Comparison of ENCODE assay signal across 32 cellular contexts in genomic region chr7:159057647-159058046, GRCh38.
"Had no signal": no experiment of that assay in that cellular context is flagged by ENCODE, and none has a peak within 500 bp of the region (broad histone marks: within the 10 kb centered on the region; RNA-seq: fewer than 3 reads in every experiment).

No MANE protein-coding gene starts in this region.

- H3K4me1 ChIP-seq: adrenal gland, body of pancreas, breast epithelium had no signal

- H3K36me3 ChIP-seq: adrenal gland, brain microvascular endothelial cell, breast epithelium had no signal

- DNase-seq: activated B cell treated with CpG ODN at 0.5 μM for 24 hours; activated CD4-positive, alpha-beta memory T cell treated with anti-CD3 and anti-CD28 coated beads for 36 hours; activated CD4-positive, alpha-beta T cell treated with anti-CD3 and anti-CD28 coated beads for 4 hours; activated CD4-positive, alpha-beta T cell treated with anti-CD3 and anti-CD28 coated beads, Interleukin-2, amount 10 ng/mL, durations not matched to agents 24 days and 14 days; activated CD4-positive, alpha-beta T cell treated with anti-CD3 and anti-CD28 coated beads, Interleukin-2, amount 50 U/mL, for 1 hour; activated CD4-positive, alpha-beta T cell treated with anti-CD3 and anti-CD28 coated beads, Interleukin-2, amount 50 U/mL, for 4 hours; activated CD4-positive, CD25-positive, alpha-beta regulatory T cell treated with anti-CD3 and anti-CD28 coated beads, Interleukin-2, amount 50 U/mL, for 72 hours; activated CD8-positive, alpha-beta memory T cell treated with anti-CD3 and anti-CD28 coated beads, Interleukin-2, amount 50 U/mL, for 4 hours; activated CD8-positive, alpha-beta T cell treated with anti-CD3 and anti-CD28 coated beads for 36 hours; activated effector memory CD4-positive, alpha-beta T cell treated with anti-CD3 and anti-CD28 coated beads, Interleukin-2, amount 50 U/mL, for 16 hours; activated gamma-delta T cell treated with Interleukin-2 at 50 U/mL for 16 hours; activated naive CD4-positive, alpha-beta T cell; activated naive CD4-positive, alpha-beta T cell treated with anti-CD3 and anti-CD28 coated beads for 36 hours; activated naive CD4-positive, alpha-beta T cell treated with anti-CD3 and anti-CD28 coated beads, Interleukin-2, amount 50 U/mL, for 16 hours; activated naive CD8-positive, alpha-beta T cell treated with anti-CD3 and anti-CD28 coated beads for 36 hours; activated T-cell treated with anti-CD3 and anti-CD28 coated beads for 4 hours; activated T-cell treated with anti-CD3 and anti-CD28 coated beads, Interleukin-2, amount 50 U/mL, for 1 hour; activated T-cell treated with anti-CD3 and anti-CD28 coated beads, Interleukin-2, amount 50 U/mL, for 4 hours; activated T-cell treated with anti-CD3 and anti-CD28 coated beads, Interleukin-2, amount 50 U/mL, for 72 hours; amniotic stem cell; aorta; body of pancreas; brain microvascular endothelial cell; central memory CD4-positive, alpha-beta T cell; T-helper 1 cell; T-helper 2 cell; T-helper 9 cell had no signal

- ATAC-seq: activated CD8-positive, alpha-beta T cell treated with anti-CD3 and anti-CD28 coated beads for 36 hours; activated naive CD4-positive, alpha-beta T cell treated with anti-CD3 and anti-CD28 coated beads, Interleukin-2, amount 50 U/mL, for 72 hours; activated T-cell treated with anti-CD3 and anti-CD28 coated beads, Interleukin-2, amount 50 U/mL, for 4 hours; activated T-cell treated with anti-CD3 and anti-CD28 coated beads, Interleukin-2, amount 50 U/mL, for 72 hours; activated T-helper 17 cell treated with anti-CD3 and anti-CD28 coated beads, Interleukin-2, amount 50 U/mL, for 72 hours; body of pancreas had no signal

- H3K27ac ChIP-seq: adrenal gland, body of pancreas, brain microvascular endothelial cell, breast epithelium, VCaP had no signal

- H3K4me3 ChIP-seq: adrenal gland, body of pancreas, breast epithelium had no signal

- H3K27me3 ChIP-seq: adrenal gland, body of pancreas, brain microvascular endothelial cell, breast epithelium had no signal

- H3K9me3 ChIP-seq: adrenal gland, body of pancreas, breast epithelium had no signal
